14 cellular contexts compared by ENCODE assay signal in the genomic region with DNA sequence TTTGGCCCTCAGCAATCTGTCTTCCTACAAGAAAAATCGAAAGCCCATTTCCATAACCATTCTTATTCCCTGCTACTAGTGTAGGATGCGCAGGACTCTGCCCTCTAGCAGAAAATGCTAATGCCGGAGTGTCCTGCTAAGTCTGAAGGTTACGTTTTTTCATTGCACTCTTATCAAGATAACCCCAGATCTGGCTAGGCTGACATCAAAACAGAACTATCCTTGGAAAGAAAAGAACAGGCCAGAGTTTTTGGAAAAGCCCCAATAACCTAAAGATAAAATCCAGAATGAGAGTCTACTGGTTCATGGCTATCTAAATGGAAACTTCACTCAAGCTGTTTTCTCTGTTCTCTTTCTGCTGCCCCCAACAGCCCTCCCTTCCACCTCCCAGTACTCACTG. TPM values are rescaled to one million over a fixed set of nuclear protein-coding genes. Genes with fewer than 3 reads are reported as not detected.
DNase-seq lines count a peak whose midpoint lies in the region; ATAC-seq lines count a peak whose summit lies in the region.
"Had no signal": no experiment of that assay in that cellular context is flagged by ENCODE, and none has a peak within 500 bp of the region (broad histone marks: within the 10 kb centered on the region; RNA-seq: fewer than 3 reads in every experiment).

No MANE protein-coding gene starts in this region.

- CTCF ChIA-PET in CD4-positive, alpha-beta memory T cell (lab: Charles Lee; ENCODE audit: partially characterized antibody), result no interaction called here

- ATAC-seq in left lobe of liver (peak; percentile 12), HG02938 (IDR thresholded peaks at IDR 0.05; ENCODE audit: unreplicated experiment) (no peak), HG03460 (IDR thresholded peaks at IDR 0.05; ENCODE audit: unreplicated experiment) (no peak)

- intact Hi-C loops in CD4-positive, alpha-beta memory T cell (cut with micrococcal nuclease), result loop anchor here (5.0 kb wide), 4 partner anchors 85 to 380 kb away; no protein-coding TSS in a partner anchor

- no peaks in the 10 kb centered on the region for H3K9me3 Mint-ChIP-seq in CD4-positive, alpha-beta memory T cell
- H3K9me3 Mint-ChIP-seq: stimulated activated naive CD8-positive, alpha-beta T cell treated with anti-CD3 and anti-CD28 coated beads, Interleukin-15, amount 100 ng/mL, for 72 hours had no signal

- POLR2A ChIA-PET in CD4-positive, alpha-beta memory T cell (lab: Charles Lee; ENCODE audit: partially characterized antibody), result no interaction called here

- H3K27ac ChIP-seq in HUES6 (ENCODE audit: low read depth, low read length), result no peak overlapping the region
- H3K27ac ChIP-seq in caudate nucleus (ENCODE audit: low read depth, low read length), result peak overlapping the region; percentile 52
- no peak overlapping the region for H3K27ac ChIP-seq in subcutaneous abdominal adipose tissue (ENCODE audit: low read depth, low read length)
- H3K27ac ChIP-seq in CD4-positive, alpha-beta memory T cell (ENCODE audit: low read depth, low read length), result no peak overlapping the region

- H3K4me1 Mint-ChIP-seq in CD4-positive, alpha-beta memory T cell, result peaks cover 3 to 19% (median 11%) of the 10 kb centered on the region in 4 donors

- peaks cover 31% of the 10 kb centered on the region for H3K4me1 ChIP-seq in HUES6 (ENCODE audit: control insufficient read depth, insufficient read depth, low read length)
- H3K4me1 ChIP-seq in subcutaneous abdominal adipose tissue (ENCODE audit: control insufficient read depth in 5 of 5, insufficient read depth in 5 of 5, low read length in 5 of 5), result peaks cover 1 to 56% (median 22%) of the 10 kb centered on the region in 5 donors
- H3K4me1 ChIP-seq in CD4-positive, alpha-beta memory T cell (ENCODE audit: insufficient read depth, low read length), result peaks cover 6% of the 10 kb centered on the region

- peak in 1 of 61 donors; percentile 53 for DNase-seq in caudate nucleus (lab: John Stamatoyannopoulos, UW)
- DNase-seq in left lobe of liver (ENCODE audit: low spot score), result no peak
- DNase-seq in NCI-H1417 (lab: John Stamatoyannopoulos, UW), result no peak
- DNase-seq in CD4-positive, alpha-beta memory T cell, result no peak
- DNase-seq: activated CD8-positive, alpha-beta memory T cell treated with anti-CD3 and anti-CD28 coated beads, Interleukin-2, amount 50 U/mL, for 48 hours; Calu3; NCI-H446 treated with DMSO at 0.1 percent for 48 hours; occipital lobe; Peyer's patch; stimulated activated naive CD8-positive, alpha-beta T cell treated with anti-CD3 and anti-CD28 coated beads, Interleukin-15, amount 100 ng/mL, for 72 hours had no signal

- H3K4me3 ChIP-seq in HUES6 (ENCODE audit: low read depth, low read length) (peak overlapping the region; percentile 82; the same call in 1 of the 2 replicates), subcutaneous abdominal adipose tissue (ENCODE audit: low read depth in 1 of 5, low read length in 5 of 5) (peak overlapping the region in 3 of 5 donors; percentile 74 to 79 (median 78))
- no peak overlapping the region for H3K4me3 ChIP-seq in CD4-positive, alpha-beta memory T cell (ENCODE audit: low read length in 2 of 2)

- H3K9ac ChIP-seq in HUES6 (ENCODE audit: low read length) (no peak overlapping the region), subcutaneous abdominal adipose tissue (ENCODE audit: low read length in 5 of 5) (no peak overlapping the region)

- H3K4me3 Mint-ChIP-seq in CD4-positive, alpha-beta memory T cell, result peak overlapping the region in 2 of 8 donors; percentile 90 to 96

- H3K36me3 Mint-ChIP-seq in CD4-positive, alpha-beta memory T cell, result peaks cover 0 to 7% of the 10 kb centered on the region in 2 donors

- H3K27me3 Mint-ChIP-seq in CD4-positive, alpha-beta memory T cell, result peaks cover 7 to 16% of the 10 kb centered on the region in 2 donors

- H3K27me3 ChIP-seq in HUES6 (ENCODE audit: control insufficient read depth, insufficient read depth, low read length) (peaks cover 34% of the 10 kb centered on the region), subcutaneous abdominal adipose tissue (ENCODE audit: control insufficient read depth in 5 of 5, insufficient read depth in 4 of 5, low read length in 5 of 5) (peaks cover 0 to 4% (median 2%) of the 10 kb centered on the region in 5 donors)
- H3K27me3 ChIP-seq in CD4-positive, alpha-beta memory T cell (ENCODE audit: insufficient read depth, low read length), result peaks cover 11% of the 10 kb centered on the region
- H3K27me3 ChIP-seq: Peyer's patch had no signal

- no peak overlapping the region for H3K27ac Mint-ChIP-seq in CD4-positive, alpha-beta memory T cell
- H3K27ac Mint-ChIP-seq: stimulated activated naive CD8-positive, alpha-beta T cell treated with anti-CD3 and anti-CD28 coated beads, Interleukin-15, amount 100 ng/mL, for 72 hours had no signal

- no peaks in the 10 kb centered on the region for H3K9me3 ChIP-seq in HUES6 (ENCODE audit: control insufficient read depth, insufficient read depth, low read depth, low read length)
- H3K9me3 ChIP-seq in subcutaneous abdominal adipose tissue (ENCODE audit: control insufficient read depth in 5 of 5, low read length in 5 of 5), result no peaks in the 10 kb centered on the region
- no peaks in the 10 kb centered on the region for H3K9me3 ChIP-seq in CD4-positive, alpha-beta memory T cell (ENCODE audit: control insufficient read depth in 1 of 2, low read length in 2 of 2)
- H3K9me3 ChIP-seq: Peyer's patch had no signal

- H3K36me3 ChIP-seq in HUES6 (ENCODE audit: control insufficient read depth, insufficient read depth, low read length) (peaks cover 5% of the 10 kb centered on the region), subcutaneous abdominal adipose tissue (ENCODE audit: control insufficient read depth in 5 of 5, insufficient read depth in 5 of 5, low read length in 5 of 5) (peaks cover 0 to 3% (median 0%) of the 10 kb centered on the region in 5 donors)
- H3K36me3 ChIP-seq in CD4-positive, alpha-beta memory T cell (ENCODE audit: insufficient read depth, low read length), result no peaks in the 10 kb centered on the region

RNA-seq across cellular contexts. Expression of gene RNF152, which starts 0.9 kb away (rescaled TPM):
- 102 TPM for total RNA-seq in left lobe of liver
- total RNA-seq in CD4-positive, alpha-beta memory T cell, result under 1 TPM; 0.06 to 0.20 TPM
- not detected for polyA plus RNA-seq in CD4-positive, alpha-beta memory T cell

Comparison
In these comparisons a context has a peak if more than half of its experiments do, and no peak if none do; other contexts are left out.
1. H3K4me3 ChIP-seq: peak in HUES6 (single experiment) and subcutaneous abdominal adipose tissue (3 of 5); none in CD4-positive, alpha-beta memory T cell (0 of 2).
2. RNA of gene RNF152, which starts 0.9 kb away (total RNA-seq): 102 TPM in left lobe of liver (single experiment); 0.06 to 0.20 TPM in CD4-positive, alpha-beta memory T cell; every median in the first group is over 10 times any median in the second.